Comparison of ENCODE assay signal across 22 cellular contexts in genomic region chr6:12069891-12070529, GRCh38. TPM values are rescaled to one million over a fixed set of nuclear protein-coding genes. Genes with fewer than 3 reads are reported as not detected.
A peak's percentile ranks its signal among the peaks of the same experiment; 100 is the strongest.
DNase-seq lines count a peak whose midpoint lies in the region; ATAC-seq and TF ChIP-seq lines count a peak whose summit lies in the region.
"Had no signal": no experiment of that assay in that cellular context is flagged by ENCODE, and none has a peak within 500 bp of the region (broad histone marks: within the 10 kb centered on the region; RNA-seq: fewer than 3 reads in every experiment).

No MANE protein-coding gene starts in this region.

- H3K18ac ChIP-seq in trophoblast cell (ENCODE audit: low read length) = no peak overlapping the region

- peaks cover 8% of the 10 kb centered on the region for H3F3A ChIP-seq in GM23248 (ENCODE audit: insufficient read depth)

- no peak for TF ChIP-seq CTCF in MCF 10A (IDR thresholded peaks at IDR 0.05; ENCODE audit: unreplicated experiment)

- no peak overlapping the region for H3K4ac ChIP-seq in trophoblast cell (ENCODE audit: low read depth, low read length)

- DNase-seq in COR-L47 (lab: John Stamatoyannopoulos, UW) (peak; percentile 17), GM23248 (peak; percentile 26), T-helper 17 cell (no peak), trophoblast cell (peak; percentile 33 to 44), Right ventricle myocardium inferior (ENCODE audit: missing footprints) (no peak), MCF 10A (ENCODE audit: unreplicated experiment) (no peak)
- DNase-seq: DMS153; GDM1; H7; Karpas-422; MG63; NCI-H1105 treated with DMSO at 0.1 percent for 48 hours; NCI-H146; NCI-H2107; NCI-H524 treated with DMSO at 0.1 percent for 48 hours; NCI-H82; NK-92 treated with Interleukin-12 subunit alpha and Interleukin-12 subunit beta, amount 100 ng/mL, for 24 hours; SIG-M5 had no signal

- no peaks in the 10 kb centered on the region for H3K27me3 ChIP-seq in GM23248 (replicated peaks; ENCODE audit: insufficient read depth)
- no peaks in the 10 kb centered on the region for H3K27me3 ChIP-seq in trophoblast cell (ENCODE audit: insufficient read depth, low read length)
- H3K27me3 ChIP-seq: MG63 had no signal

- H3K27ac ChIP-seq in GM23248 (no peak overlapping the region), trophoblast cell (ENCODE audit: low read depth, low read length) (no peak overlapping the region)
- H3K27ac ChIP-seq: SK-N-MC had no signal

- H3K79me2 ChIP-seq in GM23248 (ENCODE audit: insufficient read depth) (peaks cover 59% of the 10 kb centered on the region), trophoblast cell (ENCODE audit: control insufficient read depth, insufficient read depth, low read length, poor library complexity) (no peaks in the 10 kb centered on the region)

- H3K36me3 ChIP-seq in GM23248 (ENCODE audit: low read depth) (no peaks in the 10 kb centered on the region), trophoblast cell (ENCODE audit: control insufficient read depth in 1 of 2, insufficient read depth in 2 of 2, low read length in 2 of 2) (no peaks in the 10 kb centered on the region)
- H3K36me3 ChIP-seq: MG63 had no signal

- POLR2A ChIA-PET in MCF 10A (lab: Yijun Ruan, JAX) = interaction anchor here (0.6 kb wide), 1 partner anchor 76 kb away, joined by 3 read pairs; no protein-coding TSS in a partner anchor

- H4K20me1 ChIP-seq in GM23248 (ENCODE audit: insufficient read depth) = no peaks in the 10 kb centered on the region

- H3K9me3 Mint-ChIP-seq in MCF 10A (ENCODE audit: unreplicated experiment) = no peaks in the 10 kb centered on the region

- H3K9ac ChIP-seq in GM23248 (no peak overlapping the region), trophoblast cell (ENCODE audit: low read length) (no peak overlapping the region)

- H3K4me1 Mint-ChIP-seq in T-helper 17 cell (peaks cover 37% of the 10 kb centered on the region), MCF 10A (ENCODE audit: insufficient read depth, unreplicated experiment) (peaks cover 21% of the 10 kb centered on the region)

- no peak overlapping the region for H2AFZ ChIP-seq in GM23248
- H2AFZ ChIP-seq in trophoblast cell (ENCODE audit: insufficient read depth, low read length, poor library complexity) = no peak overlapping the region

- no peak overlapping the region for H2AK5ac ChIP-seq in trophoblast cell (ENCODE audit: low read length)

- no peak overlapping the region for H2BK5ac ChIP-seq in trophoblast cell (ENCODE audit: low read depth, low read length, poor library complexity)

- no peak overlapping the region for H4K91ac ChIP-seq in trophoblast cell (ENCODE audit: low read depth, low read length)

- peaks cover 6% of the 10 kb centered on the region; the same call in 1 of the 2 replicates for H3K4me1 ChIP-seq in GM23248 (ENCODE audit: insufficient read depth)
- no peaks in the 10 kb centered on the region for H3K4me1 ChIP-seq in trophoblast cell (ENCODE audit: control insufficient read depth in 1 of 2, insufficient read depth in 2 of 2, low read length in 2 of 2)

- H3K36me3 Mint-ChIP-seq in T-helper 17 cell (ENCODE audit: low read depth) = peaks cover 5% of the 10 kb centered on the region
- H3K36me3 Mint-ChIP-seq in MCF 10A (ENCODE audit: insufficient read depth, unreplicated experiment) = no peaks in the 10 kb centered on the region

- H4K8ac ChIP-seq in trophoblast cell (ENCODE audit: low read depth, low read length) = no peak overlapping the region

- BruUV-seq in MCF 10A (replicated peaks; lab: Mats Ljungman, UMichigan) = no TSS peak

- ATAC-seq in T-helper 17 cell (no peak), GM19035 (IDR thresholded peaks at IDR 0.05; ENCODE audit: unreplicated experiment) (no peak), Right ventricle myocardium inferior (no peak)
- ATAC-seq: GM12878, HepG2 had no signal

- no peak overlapping the region for H3K14ac ChIP-seq in trophoblast cell (ENCODE audit: low read length)

- in situ Hi-C loops in GM23248 (cut with MboI) = no loop called here

- H3K27ac Mint-ChIP-seq in T-helper 17 cell (peak overlapping the region; percentile 86), MCF 10A (ENCODE audit: low read depth, unreplicated experiment) (no peak overlapping the region)

- H2BK12ac ChIP-seq in trophoblast cell (ENCODE audit: low read length) = no peak overlapping the region

- no peak overlapping the region for H4K12ac ChIP-seq in trophoblast cell (ENCODE audit: low read depth, low read length)

- no peak overlapping the region for H2BK120ac ChIP-seq in trophoblast cell (ENCODE audit: insufficient read depth, low read length, poor library complexity)

- intact Hi-C loops in Right ventricle myocardium inferior (cut with DNase I) = loop anchor here (2.0 kb wide), 1 partner anchor 15 kb away; no protein-coding TSS in a partner anchor
- intact Hi-C loops in MCF 10A (cut with micrococcal nuclease) = no loop called here

- no peaks in the 10 kb centered on the region for H3K9me2 ChIP-seq in GM23248 (ENCODE audit: insufficient read depth)

- H3K4me3 ChIP-seq in GM23248 = no peak overlapping the region
- no peak overlapping the region for H3K4me3 ChIP-seq in trophoblast cell (ENCODE audit: low read depth, low read length)
- H3K4me3 ChIP-seq: GM12878, MG63, SK-N-MC had no signal

- no peaks in the 10 kb centered on the region for H3K79me1 ChIP-seq in trophoblast cell (ENCODE audit: low read length)

- H3K9me3 ChIP-seq in GM23248 (ENCODE audit: low read depth) (no peaks in the 10 kb centered on the region), T-helper 17 cell (ENCODE audit: control insufficient read depth, low read length, poor library complexity, severe bottlenecking) (no peaks in the 10 kb centered on the region), trophoblast cell (ENCODE audit: insufficient read depth, low read depth, low read length) (no peaks in the 10 kb centered on the region)
- H3K9me3 ChIP-seq: MG63 had no signal

- no peak overlapping the region for H3K4me2 ChIP-seq in GM23248 (ENCODE audit: unreplicated experiment)
- no peak overlapping the region for H3K4me2 ChIP-seq in trophoblast cell (ENCODE audit: low read length)

- H3K4me3 Mint-ChIP-seq in T-helper 17 cell (no peak overlapping the region), MCF 10A (ENCODE audit: unreplicated experiment) (no peak overlapping the region)

- WGBS in GM23248 (ENCODE audit: low coverage in 1 of 2, low lambda C conversion rate in 2 of 2, missing lambda C conversion rate in 2 of 2), 2 experiments = 93 to 98% methylated on average over 9 of the region's 9 CpGs
- no CpG with 5 or more reads among the region's 9 CpGs for WGBS in trophoblast cell (ENCODE audit: extremely low coverage, insufficient coverage, insufficient read length)

- CTCF ChIA-PET in MCF 10A (lab: Yijun Ruan, JAX) = no interaction called here

- H3K27me3 Mint-ChIP-seq in T-helper 17 cell = no peaks in the 10 kb centered on the region
- H3K27me3 Mint-ChIP-seq in MCF 10A (ENCODE audit: insufficient read depth, unreplicated experiment) = no peaks in the 10 kb centered on the region

- H3K23ac ChIP-seq in trophoblast cell (ENCODE audit: low read length) = no peak overlapping the region

RNA-seq across cellular contexts. Expression of gene HIVEP1, which starts 57.9 kb away (rescaled TPM):
- 7.1 and 15.2 TPM in 2 replicates for total RNA-seq in GM23248 (2014; rRNA removed; shearing (Covaris generic))
- polyA plus RNA-seq in GM23248 (2016; fragmentation: Nextera tagmentation; extraction: Ambion mirVana) = 3.3 and 3.8 TPM in 2 replicates
- total RNA-seq in T-helper 17 cell = 10 to 100 TPM; 63.4 to 70.0 TPM
- 14.7 and 15.4 TPM in 2 replicates for polyA plus RNA-seq in trophoblast cell (2013)
- 8.3 TPM for total RNA-seq in Right ventricle myocardium inferior
- 19.1 and 27.0 TPM in 2 replicates for total RNA-seq in MCF 10A (2022)

Comparison
In these comparisons a context has a peak if more than half of its experiments do, and no peak if none do; other contexts are left out.
1. DNase-seq: peak in COR-L47 (single experiment), GM23248 (single experiment) and trophoblast cell (2 of 2); none in T-helper 17 cell (0 of 3), Right ventricle myocardium inferior (single experiment) and MCF 10A (single experiment).